Comparison of ENCODE assay signal across 14 cellular contexts in genomic region chr7:33261585-33261984, GRCh38.
DNase-seq lines count a peak whose midpoint lies in the region; ATAC-seq and TF ChIP-seq lines count a peak whose summit lies in the region.
"Had no signal": no experiment of that assay in that cellular context is flagged by ENCODE, and none has a peak within 500 bp of the region (broad histone marks: within the 10 kb centered on the region; RNA-seq: fewer than 3 reads in every experiment).

No MANE protein-coding gene starts in this region.

- no peaks in the 10 kb centered on the region for H3K4me1 ChIP-seq in endodermal cell (ENCODE audit: control insufficient read depth, insufficient read depth, low read length)
- H3K4me1 ChIP-seq: BLaER1, testis had no signal

- no peak overlapping the region for H3K9ac ChIP-seq in endodermal cell (ENCODE audit: extremely low read depth, low read length, poor library complexity, severe bottlenecking)
- H3K9ac ChIP-seq: BLaER1 had no signal

- WGBS in endodermal cell (ENCODE audit: insufficient coverage in 1 of 2, insufficient read length in 1 of 2), 2 experiments = 79 to 89% methylated on average over 2 to 3 of the region's 3 CpGs

- H3K9me3 ChIP-seq in endodermal cell (ENCODE audit: control insufficient read depth, low read length) = no peaks in the 10 kb centered on the region
- H3K9me3 ChIP-seq: BLaER1, testis had no signal

- no peaks in the 10 kb centered on the region for H3K36me3 Mint-ChIP-seq in endodermal cell (ENCODE audit: low read depth)
- H3K36me3 Mint-ChIP-seq: mesothelial cell of epicardium had no signal

- H3K4me3 ChIP-seq in endodermal cell (ENCODE audit: low read length) = no peak overlapping the region
- H3K4me3 ChIP-seq: BLaER1, testis had no signal

- H3K27ac Mint-ChIP-seq in endodermal cell = no peak overlapping the region
- H3K27ac Mint-ChIP-seq: mesothelial cell of epicardium had no signal

- no peaks in the 10 kb centered on the region for H3K9me3 Mint-ChIP-seq in endodermal cell
- H3K9me3 Mint-ChIP-seq: mesothelial cell of epicardium had no signal

- no peaks in the 10 kb centered on the region for H3K27me3 Mint-ChIP-seq in endodermal cell (ENCODE audit: insufficient read depth)

- ATAC-seq in GM19351 (IDR thresholded peaks at IDR 0.05; ENCODE audit: unreplicated experiment) = peak; percentile 94
- peak; percentile 87 for ATAC-seq in HG03432 (IDR thresholded peaks at IDR 0.05; ENCODE audit: unreplicated experiment)

- no peak overlapping the region for H3K4me3 Mint-ChIP-seq in endodermal cell
- H3K4me3 Mint-ChIP-seq: mesothelial cell of epicardium had no signal

- H3K4me1 Mint-ChIP-seq in endodermal cell = no peaks in the 10 kb centered on the region
- H3K4me1 Mint-ChIP-seq: mesothelial cell of epicardium had no signal

- no peak overlapping the region for H3K27ac ChIP-seq in endodermal cell (ENCODE audit: low read depth, low read length)
- H3K27ac ChIP-seq: BLaER1, testis had no signal

- peak; percentile 24 for DNase-seq in ELR (ENCODE audit: low read depth)
- DNase-seq in astrocyte of the hippocampus (ENCODE audit: low read depth, low spot score) = peak; percentile 48
- DNase-seq in NCI-H510A (lab: John Stamatoyannopoulos, UW) = no peak
- no peak for DNase-seq in SKM-1 treated with dmso at 0.1 percent for 144 hours (lab: John Stamatoyannopoulos, UW; ENCODE audit: unreplicated experiment)
- no peak for DNase-seq in endodermal cell
- no peak for DNase-seq in mucosa of gallbladder (ENCODE audit: low spot score)
- DNase-seq: amygdala, GF-D8, MM.1S, testis had no signal

- H3K27me3 ChIP-seq in endodermal cell (ENCODE audit: control insufficient read depth, insufficient read depth, low read length, poor library complexity, severe bottlenecking) = no peaks in the 10 kb centered on the region
- H3K27me3 ChIP-seq: BLaER1, testis had no signal

- no peak for TF ChIP-seq CTCF in endodermal cell (conservative IDR thresholded peaks at IDR 0.05)

- no peaks in the 10 kb centered on the region for H3K36me3 ChIP-seq in endodermal cell (ENCODE audit: control insufficient read depth, insufficient read depth, low read length)
- H3K36me3 ChIP-seq: BLaER1 had no signal

Comparison
In these comparisons a context has a peak if more than half of its experiments do, and no peak if none do; other contexts are left out.
1. DNase-seq: peak in ELR (single experiment) and astrocyte of the hippocampus (single experiment); none in NCI-H510A (single experiment), SKM-1 treated with dmso at 0.1 percent for 144 hours (single experiment), endodermal cell (single experiment) and mucosa of gallbladder (single experiment).